ENCODE assay signal across 1 cellular context in genomic region chr9:113573959-113574352, GRCh38.
TF ChIP-seq lines count a peak whose summit lies in the region.

No MANE protein-coding gene starts in this region.

TF ChIP-seq in H1, 55 proteins besides CTCF, POLR2A, EP300 and RAD21:
- TF ChIP-seq ATF3 (IDR thresholded peaks at IDR 0.05; ENCODE audit: insufficient read depth, low read depth, low read length) (no peak), CTBP2 (IDR thresholded peaks at IDR 0.05; ENCODE audit: borderline replicate concordance, insufficient read depth, insufficient read length, low read length) (no peak), TCF12 (IDR thresholded peaks at IDR 0.05; ENCODE audit: low read depth, low read length) (no peak), RXRA (IDR thresholded peaks at IDR 0.05; ENCODE audit: insufficient read depth, low read depth, low read length) (no peak), RNF2 (IDR thresholded peaks at IDR 0.05; ENCODE audit: borderline replicate concordance, low read depth, low read length, missing control alignments, poor library complexity, severe bottlenecking) (no peak), JUND (IDR thresholded peaks at IDR 0.05; ENCODE audit: low read length) (no peak), JUN (IDR thresholded peaks at IDR 0.05; ENCODE audit: low read depth, low read length) (no peak), SRF (IDR thresholded peaks at IDR 0.05; ENCODE audit: low read depth, low read length) (no peak), RBBP5 (IDR thresholded peaks at IDR 0.05; ENCODE audit: borderline replicate concordance, low read depth, low read length) (no peak), SIN3A (conservative IDR thresholded peaks at IDR 0.05 in 1 of 2, IDR thresholded peaks at IDR 0.05 in 1 of 2; ENCODE audit: low read depth in 1 of 2, low read length in 2 of 2) (no peak), CBX8 (IDR thresholded peaks at IDR 0.05; ENCODE audit: borderline replicate concordance, low read depth, low read length) (no peak), FOSL1 (IDR thresholded peaks at IDR 0.05; ENCODE audit: insufficient read depth, low read depth, low read length) (no peak), TBP (IDR thresholded peaks at IDR 0.05; ENCODE audit: low read depth, low read length) (no peak), SUZ12 (IDR thresholded peaks at IDR 0.05; ENCODE audit: low read length) (no peak), POLR2AphosphoS5 (IDR thresholded peaks at IDR 0.05; ENCODE audit: low read depth, low read length) (no peak)
TF ChIP-seq in H1: peak in this region for 0.
